Comparison of ENCODE assay signal across 12 cellular contexts in genomic region chr7:71486856-71487628, GRCh38.
DNase-seq lines count a peak whose midpoint lies in the region; ATAC-seq and TF ChIP-seq lines count a peak whose summit lies in the region.
"Had no signal": no experiment of that assay in that cellular context is flagged by ENCODE, and none has a peak within 500 bp of the region (broad histone marks: within the 10 kb centered on the region; RNA-seq: fewer than 3 reads in every experiment).

No MANE protein-coding gene starts in this region.

- H3K9me3 ChIP-seq in NT2/D1 (ENCODE audit: insufficient read depth, low read length): no peaks in the 10 kb centered on the region
- H3K9me3 ChIP-seq: upper lobe of right lung had no signal

- H3K4me3 ChIP-seq in NT2/D1 (ENCODE audit: insufficient read length, low read depth) (no peak overlapping the region), fibroblast of mammary gland (ENCODE audit: control insufficient read depth, low read depth, low read length) (no peak overlapping the region)
- H3K4me3 ChIP-seq: upper lobe of right lung had no signal

- H3K4me1 ChIP-seq in NT2/D1 (ENCODE audit: insufficient read depth, insufficient read length): no peaks in the 10 kb centered on the region
- H3K4me1 ChIP-seq: upper lobe of right lung had no signal

- TF ChIP-seq CTCF in fibroblast of mammary gland (conservative IDR thresholded peaks at IDR 0.05; ENCODE audit: control insufficient read depth, insufficient read depth, low read depth, low read length) (peak; percentile 8), omental fat pad (IDR thresholded peaks at IDR 0.05) (no peak)

- H3K27me3 ChIP-seq in NT2/D1 (ENCODE audit: insufficient read depth, insufficient read length): no peaks in the 10 kb centered on the region
- H3K27me3 ChIP-seq: upper lobe of right lung had no signal

- peak overlapping the region; percentile 4 for H3K9ac ChIP-seq in NT2/D1 (ENCODE audit: insufficient read length, low read depth)

- DNase-seq in AG08395 (ENCODE audit: low spot score): peak; percentile 94
- DNase-seq in NT2/D1 (ENCODE audit: low read depth, low spot score): no peak
- DNase-seq in fibroblast of mammary gland (ENCODE audit: low read depth): peak; percentile 97
- no peak for DNase-seq in omental fat pad (ENCODE audit: low spot score)
- no peak for DNase-seq in HPDE6-E6E7 (ENCODE audit: extremely low spot score)
- no peak for DNase-seq in stimulated activated CD4-positive, alpha-beta T cell treated with anti-CD3 and anti-CD28 coated beads, Interleukin-15, amount 100 ng/mL, for 24 hours
- DNase-seq: stimulated activated CD4-positive, alpha-beta T cell treated with anti-CD3 and anti-CD28 coated beads, Interleukin-12 subunit alpha, Interleukin-12 subunit beta, amount 100 ng/mL, for 4 hours; upper lobe of right lung had no signal

- H3K36me3 ChIP-seq in NT2/D1 (ENCODE audit: insufficient read depth, insufficient read length, low read length): no peaks in the 10 kb centered on the region
- H3K36me3 ChIP-seq: upper lobe of right lung had no signal

- ATAC-seq in omental fat pad (ENCODE audit: low FRiP score): peak; percentile 69
- no peak for ATAC-seq in HG03565 (IDR thresholded peaks at IDR 0.05; ENCODE audit: unreplicated experiment)
- ATAC-seq in HG03097 (IDR thresholded peaks at IDR 0.05; ENCODE audit: low FRiP score, unreplicated experiment): no peak
- ATAC-seq: activated naive CD4-positive, alpha-beta T cell treated with anti-CD3 and anti-CD28 coated beads, Interleukin-2, amount 50 U/mL, for 72 hours; SK-N-SH treated with all-trans-retinoic acid at 6 μM for 48 hours; upper lobe of right lung had no signal

Comparison
In these comparisons a context has a peak if more than half of its experiments do, and no peak if none do; other contexts are left out.
1. DNase-seq: peak in AG08395 (single experiment) and fibroblast of mammary gland (single experiment); none in NT2/D1 (single experiment), omental fat pad (single experiment), HPDE6-E6E7 (single experiment) and stimulated activated CD4-positive, alpha-beta T cell treated with anti-CD3 and anti-CD28 coated beads, Interleukin-15, amount 100 ng/mL, for 24 hours (single experiment).